ENCODE assay signal across 32 cellular contexts in the genomic region with DNA sequence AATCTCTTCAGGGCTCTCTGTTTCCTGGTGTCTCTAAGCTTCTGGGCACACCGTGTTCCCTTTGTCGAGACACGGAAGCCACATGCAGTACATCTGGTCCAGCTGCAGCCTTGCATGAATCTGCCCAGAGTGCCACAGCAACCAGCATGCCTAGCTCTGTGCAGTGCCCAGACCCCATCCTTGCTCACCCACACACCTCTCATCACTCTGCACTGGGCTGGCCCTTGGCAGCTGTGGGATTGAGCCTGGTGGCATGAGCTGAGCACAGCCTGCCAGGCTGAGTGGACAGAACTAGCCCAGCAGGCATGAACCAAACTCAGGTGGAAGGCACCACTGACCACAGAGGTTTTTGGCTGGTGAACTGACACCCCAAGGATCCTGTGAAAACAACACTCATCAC.
"Had no signal": no experiment of that assay in that cellular context is flagged by ENCODE, and none has a peak within 500 bp of the region (broad histone marks: within the 10 kb centered on the region; RNA-seq: fewer than 3 reads in every experiment).

No MANE protein-coding gene starts in this region.

- H3K4me3 ChIP-seq: body of pancreas, breast epithelium, PC-9 had no signal

- H2AFZ ChIP-seq: PC-9 had no signal

- H3K4me1 ChIP-seq: body of pancreas, breast epithelium had no signal

- H3K36me3 ChIP-seq: breast epithelium, WERI-Rb-1 had no signal

- H3K4me1 Mint-ChIP-seq: activated CD4-positive, alpha-beta memory T cell treated with anti-CD3 and anti-CD28 coated beads, Interleukin-2, amount 10 ng/mL, durations not matched to agents 7 days and 5 days; activated CD8-positive, alpha-beta memory T cell treated with anti-CD3 and anti-CD28 coated beads, Interleukin-2, amount 10 ng/mL, durations not matched to agents 7 days and 5 days; activated naive CD8-positive, alpha-beta T cell treated with anti-CD3 and anti-CD28 coated beads, Interleukin-2, amount 10 ng/mL, durations not matched to agents 7 days and 5 days; activated T-helper 17 cell treated with anti-CD3 and anti-CD28 coated beads, Interleukin-2, amount 50 U/mL, for 72 hours had no signal

- DNase-seq: activated CD4-positive, alpha-beta memory T cell treated with anti-CD3 and anti-CD28 coated beads, Interleukin-2, amount 10 ng/mL, durations not matched to agents 7 days and 5 days; activated CD4-positive, alpha-beta T cell treated with anti-CD3 and anti-CD28 coated beads for 1 hour; activated CD4-positive, alpha-beta T cell treated with anti-CD3 and anti-CD28 coated beads for 48 hours; activated CD4-positive, CD25-positive, alpha-beta regulatory T cell; activated CD8-positive, alpha-beta memory T cell treated with anti-CD3 and anti-CD28 coated beads for 24 hours; activated CD8-positive, alpha-beta memory T cell treated with anti-CD3 and anti-CD28 coated beads, Interleukin-2, amount 10 ng/mL, durations not matched to agents 7 days and 5 days; activated effector memory CD4-positive, alpha-beta T cell treated with anti-CD3 and anti-CD28 coated beads, Interleukin-2, amount 50 U/mL, for 16 hours; activated naive CD4-positive, alpha-beta T cell; activated naive CD4-positive, alpha-beta T cell treated with anti-CD3 and anti-CD28 coated beads, Interleukin-2, amount 50 U/mL, for 16 hours; activated naive CD8-positive, alpha-beta T cell treated with anti-CD3 and anti-CD28 coated beads, Interleukin-2, amount 10 ng/mL, durations not matched to agents 7 days and 5 days; activated T-cell treated with anti-CD3 and anti-CD28 coated beads, Interleukin-2, amount 50 U/mL, for 1 hour; activated T-cell treated with anti-CD3 and anti-CD28 coated beads, Interleukin-2, amount 50 U/mL, for 72 hours; amygdala; body of pancreas; NCI-H1092 treated with DMSO at 0.1 percent for 48 hours; NCI-H1417 treated with DMSO at 0.1 percent for 48 hours; NCI-H1930; NCI-H2081 treated with DMSO at 0.1 percent for 48 hours; NCI-H345; NCI-H524 treated with DMSO at 0.1 percent for 48 hours; NK-92 treated with Interleukin-12 subunit alpha and Interleukin-12 subunit beta, amount 100 ng/mL, for 24 hours; PC-9; Right ventricle myocardium superior; SW 1271; T-helper 1 cell; T-helper 2 cell; T-helper 9 cell; WERI-Rb-1 had no signal

- H3K27me3 Mint-ChIP-seq: activated CD4-positive, alpha-beta memory T cell treated with anti-CD3 and anti-CD28 coated beads, Interleukin-2, amount 10 ng/mL, durations not matched to agents 7 days and 5 days; activated CD8-positive, alpha-beta memory T cell treated with anti-CD3 and anti-CD28 coated beads, Interleukin-2, amount 10 ng/mL, durations not matched to agents 7 days and 5 days; activated naive CD8-positive, alpha-beta T cell treated with anti-CD3 and anti-CD28 coated beads, Interleukin-2, amount 10 ng/mL, durations not matched to agents 7 days and 5 days; activated T-helper 17 cell treated with anti-CD3 and anti-CD28 coated beads, Interleukin-2, amount 50 U/mL, for 72 hours had no signal

- H3K27ac ChIP-seq: body of pancreas, breast epithelium, KMS-11, PC-9, RWPE1, WERI-Rb-1 had no signal

- H3K9me3 ChIP-seq: body of pancreas had no signal

- H3K27ac Mint-ChIP-seq: activated CD4-positive, alpha-beta memory T cell treated with anti-CD3 and anti-CD28 coated beads, Interleukin-2, amount 10 ng/mL, durations not matched to agents 7 days and 5 days; activated CD8-positive, alpha-beta memory T cell treated with anti-CD3 and anti-CD28 coated beads, Interleukin-2, amount 10 ng/mL, durations not matched to agents 7 days and 5 days; activated naive CD8-positive, alpha-beta T cell treated with anti-CD3 and anti-CD28 coated beads, Interleukin-2, amount 10 ng/mL, durations not matched to agents 7 days and 5 days; activated T-cell treated with anti-CD3 and anti-CD28 coated beads, Interleukin-2, amount 50 U/mL, for 72 hours; activated T-helper 17 cell treated with anti-CD3 and anti-CD28 coated beads, Interleukin-2, amount 50 U/mL, for 72 hours had no signal

- ATAC-seq: activated CD8-positive, alpha-beta memory T cell treated with anti-CD3 and anti-CD28 coated beads, Interleukin-2, amount 10 ng/mL, durations not matched to agents 7 days and 5 days; activated T-cell treated with anti-CD3 and anti-CD28 coated beads, Interleukin-2, amount 50 U/mL, for 72 hours; activated T-helper 17 cell treated with anti-CD3 and anti-CD28 coated beads, Interleukin-2, amount 50 U/mL, for 72 hours; body of pancreas had no signal

- H3K27me3 ChIP-seq: body of pancreas, breast epithelium had no signal

- H3K4me3 Mint-ChIP-seq: activated CD4-positive, alpha-beta memory T cell treated with anti-CD3 and anti-CD28 coated beads, Interleukin-2, amount 10 ng/mL, durations not matched to agents 7 days and 5 days; activated CD8-positive, alpha-beta memory T cell treated with anti-CD3 and anti-CD28 coated beads, Interleukin-2, amount 10 ng/mL, durations not matched to agents 7 days and 5 days; activated naive CD8-positive, alpha-beta T cell treated with anti-CD3 and anti-CD28 coated beads, Interleukin-2, amount 10 ng/mL, durations not matched to agents 7 days and 5 days; activated T-cell treated with anti-CD3 and anti-CD28 coated beads, Interleukin-2, amount 50 U/mL, for 72 hours; activated T-helper 17 cell treated with anti-CD3 and anti-CD28 coated beads, Interleukin-2, amount 50 U/mL, for 72 hours had no signal

- H3K9ac ChIP-seq: KMS-11 had no signal

- H3K36me3 Mint-ChIP-seq: activated CD8-positive, alpha-beta memory T cell treated with anti-CD3 and anti-CD28 coated beads, Interleukin-2, amount 10 ng/mL, durations not matched to agents 7 days and 5 days; activated naive CD8-positive, alpha-beta T cell treated with anti-CD3 and anti-CD28 coated beads, Interleukin-2, amount 10 ng/mL, durations not matched to agents 7 days and 5 days had no signal

- H3K4me2 ChIP-seq: KMS-11, PC-9 had no signal
